In the genomic region with DNA sequence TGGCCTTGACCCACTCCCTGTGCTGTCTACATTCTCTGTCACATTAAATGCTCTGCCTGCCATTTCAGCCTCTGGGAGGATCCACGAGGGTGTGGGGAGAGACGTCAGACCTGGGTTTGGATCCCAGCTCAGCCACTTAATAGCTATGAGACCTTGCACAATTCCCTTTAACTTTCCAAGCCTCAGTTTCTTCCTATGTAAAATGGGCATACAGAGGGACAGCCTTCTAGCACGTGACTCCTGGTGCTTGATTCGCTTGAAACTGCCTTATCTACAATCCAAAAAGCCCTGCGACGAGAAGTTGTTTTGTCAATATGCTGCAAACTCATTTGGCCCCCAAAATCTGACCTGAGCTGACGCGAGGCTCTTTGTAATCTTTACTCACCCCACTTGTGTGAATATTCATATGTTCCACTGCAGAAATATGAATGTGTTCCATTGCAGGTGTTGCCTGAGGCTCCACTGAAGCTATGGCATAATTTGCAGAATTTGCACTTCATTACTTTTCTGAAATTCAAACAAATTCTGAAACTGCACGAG, we compare ENCODE assay signal across 11 cellular contexts. TPM values are rescaled to one million over a fixed set of nuclear protein-coding genes. Genes with fewer than 3 reads are reported as not detected.
DNase-seq lines count a peak whose midpoint lies in the region; ATAC-seq and TF ChIP-seq lines count a peak whose summit lies in the region.
"Had no signal": no experiment of that assay in that cellular context is flagged by ENCODE, and none has a peak within 500 bp of the region (broad histone marks: within the 10 kb centered on the region; RNA-seq: fewer than 3 reads in every experiment).

No MANE protein-coding gene starts in this region.

- H3K27me3 ChIP-seq in breast epithelium (no peaks in the 10 kb centered on the region), fibroblast of lung (ENCODE audit: control insufficient read depth, insufficient read depth, low read length) (no peaks in the 10 kb centered on the region), upper lobe of left lung (no peaks in the 10 kb centered on the region), uterus (no peaks in the 10 kb centered on the region)

- no peak overlapping the region for H3K4me3 Mint-ChIP-seq in MCF 10A (ENCODE audit: unreplicated experiment)
- H3K4me3 Mint-ChIP-seq in progenitor cell of endocrine pancreas (ENCODE audit: low read depth) = no peak overlapping the region

- H3K4me1 Mint-ChIP-seq in MCF 10A (ENCODE audit: insufficient read depth, unreplicated experiment) (peaks cover 43% of the 10 kb centered on the region), progenitor cell of endocrine pancreas (ENCODE audit: low read depth) (peaks cover 11% of the 10 kb centered on the region)

- H3K27ac Mint-ChIP-seq in MCF 10A (ENCODE audit: low read depth, unreplicated experiment) (no peak overlapping the region), progenitor cell of endocrine pancreas (no peak overlapping the region)

- WGBS in upper lobe of left lung, 2 donors = 63 to 66% methylated on average over 9 of the region's 9 CpGs

- no TSS peak for BruUV-seq in MCF 10A (replicated peaks; lab: Mats Ljungman, UMichigan)

- H3K9me3 Mint-ChIP-seq in MCF 10A (ENCODE audit: unreplicated experiment) (no peaks in the 10 kb centered on the region), progenitor cell of endocrine pancreas (ENCODE audit: low read depth) (peaks cover 5% of the 10 kb centered on the region)

- peaks cover 21% of the 10 kb centered on the region for H3K79me2 ChIP-seq in fibroblast of lung (ENCODE audit: control insufficient read depth, insufficient read depth, low read length)
- H3K79me2 ChIP-seq: parathyroid adenoma had no signal

- no peak overlapping the region for H3K27ac ChIP-seq in breast epithelium
- peak overlapping the region; percentile 98 for H3K27ac ChIP-seq in SK-N-MC
- peak overlapping the region; percentile 90 for H3K27ac ChIP-seq in fibroblast of lung (ENCODE audit: insufficient read depth, low read length)
- H3K27ac ChIP-seq in upper lobe of left lung = peak overlapping the region; percentile 49 to 69 (median 58)
- H3K27ac ChIP-seq in uterus = no peak overlapping the region
- H3K27ac ChIP-seq: parathyroid adenoma had no signal

- H3K4me2 ChIP-seq in fibroblast of lung (ENCODE audit: extremely low read depth, insufficient read depth, low read length) = peak overlapping the region; percentile 66

- TF ChIP-seq CTCF in MCF 10A (IDR thresholded peaks at IDR 0.05; ENCODE audit: unreplicated experiment) (no peak), breast epithelium (IDR thresholded peaks at IDR 0.05) (no peak), fibroblast of lung (conservative IDR thresholded peaks at IDR 0.05 in 1 of 2, IDR thresholded peaks at IDR 0.05 in 1 of 2; ENCODE audit: low read depth in 1 of 2, low read length in 2 of 2) (no peak), upper lobe of left lung (IDR thresholded peaks at IDR 0.05) (no peak), uterus (IDR thresholded peaks at IDR 0.05) (no peak), progenitor cell of endocrine pancreas (IDR thresholded peaks at IDR 0.05; ENCODE audit: unreplicated experiment) (no peak)

- H2AFZ ChIP-seq in fibroblast of lung (ENCODE audit: low read length) = no peak overlapping the region
- H2AFZ ChIP-seq: parathyroid adenoma had no signal

- CTCF ChIA-PET in MCF 10A (lab: Yijun Ruan, JAX) = interaction anchor here (0.6 to 1.4 kb wide), 5 partner anchors 11 to 446 kb away, joined by 3 to 11 read pairs (median 4); no protein-coding TSS in a partner anchor

- no peak for ATAC-seq in upper lobe of left lung (ENCODE audit: low FRiP score in 2 of 2)
- ATAC-seq in HG03520 (IDR thresholded peaks at IDR 0.05; ENCODE audit: unreplicated experiment) = no peak

- intact Hi-C loops in MCF 10A (cut with micrococcal nuclease) (loop anchor here (1.0 to 2.0 kb wide), 2 partner anchors 15 to 20 kb away; no protein-coding TSS in a partner anchor), breast epithelium (cut with DNase I; ENCODE audit: low total_unique reads) (no loop called here), uterus (cut with DNase I; ENCODE audit: low total_unique reads) (no loop called here)

- H3K9ac ChIP-seq in SK-N-MC (ENCODE audit: insufficient read length) (peak overlapping the region; percentile 34), fibroblast of lung (ENCODE audit: insufficient read depth, low read length) (no peak overlapping the region)
- H3K9ac ChIP-seq: parathyroid adenoma had no signal

- H3K4me1 ChIP-seq in breast epithelium = no peaks in the 10 kb centered on the region
- H3K4me1 ChIP-seq in fibroblast of lung (ENCODE audit: control insufficient read depth, extremely low read depth, insufficient read depth, low read length) = peaks cover 43% of the 10 kb centered on the region
- H3K4me1 ChIP-seq in upper lobe of left lung = peaks cover 55 to 70% (median 61%) of the 10 kb centered on the region in 4 donors
- H3K4me1 ChIP-seq in uterus = no peaks in the 10 kb centered on the region

- no peak for TF ChIP-seq POLR2A in breast epithelium (IDR thresholded peaks at IDR 0.05)
- TF ChIP-seq POLR2A in upper lobe of left lung (IDR thresholded peaks at IDR 0.05) = no peak
- no peak for TF ChIP-seq POLR2A in uterus (IDR thresholded peaks at IDR 0.05)

- H4K20me1 ChIP-seq in fibroblast of lung (ENCODE audit: control insufficient read depth, extremely low read depth, insufficient read depth, low read length) = no peaks in the 10 kb centered on the region

- POLR2A ChIA-PET in MCF 10A (lab: Yijun Ruan, JAX) = interaction anchor here (0.6 to 3.5 kb wide), 9 partner anchors 10 to 256 kb away, joined by 3 to 28 read pairs (median 4); a partner anchor contains a TSS

- no peak for TF ChIP-seq EP300 in upper lobe of left lung (IDR thresholded peaks at IDR 0.05)

- H3K36me3 Mint-ChIP-seq in MCF 10A (ENCODE audit: insufficient read depth, unreplicated experiment) (no peaks in the 10 kb centered on the region), progenitor cell of endocrine pancreas (ENCODE audit: insufficient read depth) (peaks cover 2% of the 10 kb centered on the region)

- H3K36me3 ChIP-seq in breast epithelium = no peaks in the 10 kb centered on the region
- H3K36me3 ChIP-seq in SK-N-MC (ENCODE audit: insufficient read depth, low read length) = peaks cover 16% of the 10 kb centered on the region
- H3K36me3 ChIP-seq in fibroblast of lung (ENCODE audit: control insufficient read depth, insufficient read depth, low read length) = no peaks in the 10 kb centered on the region
- H3K36me3 ChIP-seq in upper lobe of left lung = no peaks in the 10 kb centered on the region
- H3K36me3 ChIP-seq in uterus = no peaks in the 10 kb centered on the region

- no peaks in the 10 kb centered on the region for H3K27me3 Mint-ChIP-seq in MCF 10A (ENCODE audit: insufficient read depth, unreplicated experiment)
- peaks cover 11% of the 10 kb centered on the region for H3K27me3 Mint-ChIP-seq in progenitor cell of endocrine pancreas

- H3K4me3 ChIP-seq in breast epithelium (no peak overlapping the region), SK-N-MC (peak overlapping the region; percentile 45), fibroblast of lung (replicated peaks in 1 of 4; ENCODE audit: control extremely low read depth in 1 of 4, insufficient read depth in 1 of 4, low read depth in 3 of 4, low read length in 4 of 4) (no peak overlapping the region), upper lobe of left lung (no peak overlapping the region), uterus (no peak overlapping the region)

- no peaks in the 10 kb centered on the region for H3K9me3 ChIP-seq in breast epithelium
- H3K9me3 ChIP-seq in SK-N-MC (ENCODE audit: low read depth, low read length) = no peaks in the 10 kb centered on the region; the same call in 1 of the 2 replicates
- H3K9me3 ChIP-seq in fibroblast of lung (ENCODE audit: control insufficient read depth, insufficient read depth, low read depth, low read length) = no peaks in the 10 kb centered on the region
- H3K9me3 ChIP-seq in upper lobe of left lung = no peaks in the 10 kb centered on the region
- no peaks in the 10 kb centered on the region for H3K9me3 ChIP-seq in uterus

- DNase-seq in MCF 10A (ENCODE audit: unreplicated experiment) (peak; percentile 8), breast epithelium (ENCODE audit: low spot score in 2 of 2) (no peak), SK-N-MC (ENCODE audit: low read depth, low spot score) (no peak), fibroblast of lung (ENCODE audit: low read depth in 2 of 2) (peak in 1 of 2 donors; percentile 77), upper lobe of left lung (no peak), uterus (no peak), progenitor cell of endocrine pancreas (ENCODE audit: low spot score, unreplicated experiment) (no peak)
- DNase-seq: amygdala, NCI-H526 treated with DMSO at 0.1 percent for 48 hours had no signal

RNA-seq across cellular contexts. Expression of a gene that starts 40.1 kb away (rescaled TPM):
- total RNA-seq in MCF 10A (2022) = 2.4 and 2.7 TPM in 2 replicates
- total RNA-seq in breast epithelium = 1 to 10 TPM in 1 of 3 donors, under 1 TPM in 2; 0.44 to 7.4 (median 0.66) TPM
- 4.4 and 5.9 TPM in 2 replicates for total RNA-seq in fibroblast of lung
- polyA plus RNA-seq in fibroblast of lung = 9.6 and 14.8 TPM in 2 replicates
- 31.4 and 38.5 TPM in 2 replicates for polyA plus RNA-seq in fibroblast of lung (2012)
- polyA minus RNA-seq in fibroblast of lung (ENCODE audit: low replicate concordance) = 20.1 and 28.9 TPM in 2 replicates
- 10 to 100 TPM in 5 of 6 donors, 1 to 10 TPM in 1; 7.2 to 29.3 (median 23.7) TPM for total RNA-seq in upper lobe of left lung
- 1 to 10 TPM in 1 of 4 donors, under 1 TPM in 2, not detected in 1; 0.26 to 4.8 (median 0.28) TPM for total RNA-seq in uterus
- total RNA-seq in progenitor cell of endocrine pancreas = 2.5 and 2.8 TPM in 2 replicates

Comparison
In these comparisons a context has a peak if more than half of its experiments do, and no peak if none do; other contexts are left out.
1. H3K27ac ChIP-seq: peak in SK-N-MC (single experiment), fibroblast of lung (single experiment) and upper lobe of left lung (4 of 4); none in breast epithelium (0 of 2) and uterus (0 of 2).